In the genomic region with DNA sequence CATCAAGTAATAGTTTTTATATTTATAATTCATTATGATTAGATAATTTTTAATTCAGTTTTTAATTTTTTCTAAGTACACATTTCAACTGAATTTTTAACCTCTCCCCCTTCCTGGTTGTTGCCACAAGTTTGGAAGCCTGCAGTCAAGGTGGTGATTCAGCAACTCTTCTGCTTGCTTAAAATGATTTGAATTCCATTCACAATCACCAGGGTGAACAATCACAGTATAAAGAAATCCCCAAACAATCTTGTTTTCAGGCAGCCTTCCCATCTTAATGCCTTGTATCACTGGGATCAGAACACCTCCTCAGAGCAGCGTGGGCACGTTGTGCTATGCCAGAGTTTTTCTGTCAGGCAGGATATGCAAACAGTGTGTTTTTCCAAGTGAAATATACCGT, we compare ENCODE assay signal across 22 cellular contexts. TPM values are rescaled to one million over a fixed set of nuclear protein-coding genes. Genes with fewer than 3 reads are reported as not detected.
DNase-seq lines count a peak whose midpoint lies in the region; ATAC-seq and TF ChIP-seq lines count a peak whose summit lies in the region.
"Had no signal": no experiment of that assay in that cellular context is flagged by ENCODE, and none has a peak within 500 bp of the region (broad histone marks: within the 10 kb centered on the region; RNA-seq: fewer than 3 reads in every experiment).

No MANE protein-coding gene starts in this region.

- H3K4me3 ChIP-seq in endodermal cell (ENCODE audit: low read length) (no peak overlapping the region), spleen (no peak overlapping the region)
- H3K4me3 ChIP-seq: left lung, mucosa of descending colon had no signal

- in situ Hi-C loops in G401 (cut with HindIII; ENCODE audit: low sequenced_read_pairs): no loop called here

- no peak for TF ChIP-seq CTCF in endodermal cell (conservative IDR thresholded peaks at IDR 0.05)
- TF ChIP-seq CTCF in spleen (IDR thresholded peaks at IDR 0.05 in 8 of 11, conservative IDR thresholded peaks at IDR 0.05 in 3 of 11): no peak

- H3K9ac ChIP-seq in endodermal cell (ENCODE audit: extremely low read depth, low read length, poor library complexity, severe bottlenecking): no peak overlapping the region

- intact Hi-C loops in spleen (cut with DNase I; ENCODE audit: low total_unique reads): no loop called here

- H3K27ac Mint-ChIP-seq in endodermal cell: peak overlapping the region; percentile 8
- H3K27ac Mint-ChIP-seq: activated naive CD4-positive, alpha-beta T cell treated with anti-CD3 and anti-CD28 coated beads, Interleukin-2, amount 10 ng/mL, durations not matched to agents 7 days and 5 days; B cell had no signal

- H3K36me3 ChIP-seq in endodermal cell (ENCODE audit: control insufficient read depth, insufficient read depth, low read length): no peaks in the 10 kb centered on the region
- H3K36me3 ChIP-seq in spleen: no peaks in the 10 kb centered on the region
- H3K36me3 ChIP-seq: left lung had no signal

- H3K4me1 ChIP-seq in endodermal cell (ENCODE audit: control insufficient read depth, insufficient read depth, low read length) (no peaks in the 10 kb centered on the region), spleen (no peaks in the 10 kb centered on the region)
- H3K4me1 ChIP-seq: left lung had no signal

- H3K27me3 ChIP-seq in endodermal cell (ENCODE audit: control insufficient read depth, insufficient read depth, low read length, poor library complexity, severe bottlenecking) (no peaks in the 10 kb centered on the region), spleen (replicated peaks in 1 of 7) (no peaks in the 10 kb centered on the region)
- H3K27me3 ChIP-seq: left lung had no signal

- H3K9me3 Mint-ChIP-seq in endodermal cell: no peaks in the 10 kb centered on the region
- H3K9me3 Mint-ChIP-seq: activated naive CD4-positive, alpha-beta T cell treated with anti-CD3 and anti-CD28 coated beads, Interleukin-2, amount 10 ng/mL, durations not matched to agents 7 days and 5 days had no signal

- no peaks in the 10 kb centered on the region for H3K36me3 Mint-ChIP-seq in endodermal cell (ENCODE audit: low read depth)
- H3K36me3 Mint-ChIP-seq: activated naive CD4-positive, alpha-beta T cell treated with anti-CD3 and anti-CD28 coated beads, Interleukin-2, amount 10 ng/mL, durations not matched to agents 7 days and 5 days had no signal

- no peaks in the 10 kb centered on the region for H3K9me3 ChIP-seq in endodermal cell (ENCODE audit: control insufficient read depth, low read length)
- H3K9me3 ChIP-seq in spleen: no peaks in the 10 kb centered on the region
- H3K9me3 ChIP-seq: left lung, mucosa of descending colon had no signal

- TF ChIP-seq POLR2A in spleen (IDR thresholded peaks at IDR 0.05): no peak

- peaks cover 3% of the 10 kb centered on the region for H3K4me1 Mint-ChIP-seq in endodermal cell
- H3K4me1 Mint-ChIP-seq: activated naive CD4-positive, alpha-beta T cell treated with anti-CD3 and anti-CD28 coated beads, Interleukin-2, amount 10 ng/mL, durations not matched to agents 7 days and 5 days; B cell had no signal

- DNase-seq in AG20443 (ENCODE audit: low spot score) (peak; percentile 40), NCI-H226 (peak; percentile 18), endodermal cell (no peak), myocyte (ENCODE audit: low read depth) (peak; percentile 3), G401 (ENCODE audit: low spot score) (no peak), spleen (no peak), DMS 273 treated with DMSO at 0.1 percent for 48 hours (lab: John Stamatoyannopoulos, UW) (no peak)
- DNase-seq: activated CD4-positive, alpha-beta T cell treated with anti-CD3 and anti-CD28 coated beads, Interleukin-2, amount 50 U/mL, for 1 hour; activated naive CD4-positive, alpha-beta T cell treated with anti-CD3 and anti-CD28 coated beads, Interleukin-2, amount 10 ng/mL, durations not matched to agents 7 days and 5 days; effector CD4-positive, alpha-beta T cell; GF-D8; Kasumi-1; left lung; mucosa of descending colon; NCI-H1417; NCI-H774; occipital lobe; stimulated activated CD4-positive, alpha-beta T cell treated with anti-CD3 and anti-CD28 coated beads, Interleukin-4, amount 100 ng/mL, for 4 hours; stimulated activated CD8-positive, alpha-beta memory T cell treated with anti-CD3 and anti-CD28 coated beads, Interleukin-4, amount 100 ng/mL, for 48 hours had no signal

- ATAC-seq in GM18858 (IDR thresholded peaks at IDR 0.05; ENCODE audit: unreplicated experiment): no peak
- ATAC-seq: left lung, mucosa of descending colon, Panc1 had no signal

- H3K27me3 Mint-ChIP-seq in endodermal cell (ENCODE audit: insufficient read depth): no peaks in the 10 kb centered on the region
- H3K27me3 Mint-ChIP-seq: activated naive CD4-positive, alpha-beta T cell treated with anti-CD3 and anti-CD28 coated beads, Interleukin-2, amount 10 ng/mL, durations not matched to agents 7 days and 5 days; B cell had no signal

- H3K27ac ChIP-seq in endodermal cell (ENCODE audit: low read depth, low read length): no peak overlapping the region
- H3K27ac ChIP-seq in spleen: no peak overlapping the region
- H3K27ac ChIP-seq: left lung had no signal

- 84 to 100% methylated on average over 1 to 3 of the region's 3 CpGs for WGBS in endodermal cell (ENCODE audit: insufficient coverage in 1 of 2, insufficient read length in 1 of 2), 2 experiments
- 67 to 83% (median 77%) methylated on average over 3 of the region's 3 CpGs for whole genome bisulfite sequencing in spleen, 5 donors

- H3K4me3 Mint-ChIP-seq in endodermal cell: no peak overlapping the region
- H3K4me3 Mint-ChIP-seq: activated naive CD4-positive, alpha-beta T cell treated with anti-CD3 and anti-CD28 coated beads, Interleukin-2, amount 10 ng/mL, durations not matched to agents 7 days and 5 days; B cell had no signal

RNA-seq across cellular contexts. Expression of a gene that starts 46.6 kb away (rescaled TPM):
- 10 to 100 TPM; 22.7 to 35.9 TPM for total RNA-seq in endodermal cell
- 19.8 TPM for polyA plus RNA-seq in endodermal cell (2013, experiment 1 of 2)
- polyA plus RNA-seq in endodermal cell (2013, experiment 2 of 2): 19.6 TPM
- 7.0 and 10.3 TPM in 2 replicates for total RNA-seq in myocyte
- polyA plus RNA-seq in myocyte (2012): 1.4 TPM
- total RNA-seq in G401 (2014; rRNA removed; shearing (Covaris generic)): 8.8 and 9.2 TPM in 2 replicates
- 10 to 100 TPM; 11.4 to 18.0 (median 15.1) TPM for total RNA-seq in spleen
- polyA plus RNA-seq in spleen: 1 to 10 TPM; 2.4 to 3.5 (median 3.2) TPM

Comparison
In these comparisons a context has a peak if more than half of its experiments do, and no peak if none do; other contexts are left out.
1. DNase-seq: peak in AG20443 (single experiment), NCI-H226 (single experiment) and myocyte (single experiment); none in endodermal cell (single experiment), G401 (single experiment), spleen (single experiment) and DMS 273 treated with DMSO at 0.1 percent for 48 hours (single experiment).